1 cellular context compared by ENCODE assay signal in genomic region chr2:227849906-227850305, GRCh38.
TF ChIP-seq lines count a peak whose summit lies in the region.

No MANE protein-coding gene starts in this region.

TF ChIP-seq in IMR-90, 13 proteins besides CTCF, POLR2A, EP300 and RAD21 (continued from another document):
- TF ChIP-seq, protein P1, sequence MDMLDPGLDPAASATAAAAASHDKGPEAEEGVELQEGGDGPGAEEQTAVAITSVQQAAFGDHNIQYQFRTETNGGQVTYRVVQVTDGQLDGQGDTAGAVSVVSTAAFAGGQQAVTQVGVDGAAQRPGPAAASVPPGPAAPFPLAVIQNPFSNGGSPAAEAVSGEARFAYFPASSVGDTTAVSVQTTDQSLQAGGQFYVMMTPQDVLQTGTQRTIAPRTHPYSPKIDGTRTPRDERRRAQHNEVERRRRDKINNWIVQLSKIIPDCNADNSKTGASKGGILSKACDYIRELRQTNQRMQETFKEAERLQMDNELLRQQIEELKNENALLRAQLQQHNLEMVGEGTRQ (IDR thresholded peaks at IDR 0.05; ENCODE audit: low read depth, low read length): no peak
- TF ChIP-seq MXI1 (IDR thresholded peaks at IDR 0.05; ENCODE audit: borderline replicate concordance, low read depth, low read length) (no peak), MAFK (IDR thresholded peaks at IDR 0.05; ENCODE audit: low read depth, low read length) (no peak)
TF ChIP-seq in IMR-90: peak in this region for 0.
